In genomic region chr12:119230804-119231203, GRCh38 we compare ENCODE assay signal across 1 cellular context.
TF ChIP-seq lines count a peak whose summit lies in the region.

No MANE protein-coding gene starts in this region.

TF ChIP-seq in H1, 55 proteins besides CTCF, POLR2A, EP300 and RAD21:
- TF ChIP-seq HDAC6 (IDR thresholded peaks at IDR 0.05; ENCODE audit: low read depth, low read length) (no peak), SIRT6 (IDR thresholded peaks at IDR 0.05; ENCODE audit: low read length) (no peak), POU5F1 (IDR thresholded peaks at IDR 0.05; ENCODE audit: low read depth, low read length) (no peak), NRF1 (IDR thresholded peaks at IDR 0.05; ENCODE audit: low read depth, low read length) (no peak), SP2 (IDR thresholded peaks at IDR 0.05; ENCODE audit: low read length) (no peak), TBP (IDR thresholded peaks at IDR 0.05; ENCODE audit: low read depth, low read length) (no peak), SP1 (IDR thresholded peaks at IDR 0.05; ENCODE audit: low read depth, low read length) (no peak), KDM5A (IDR thresholded peaks at IDR 0.05; ENCODE audit: low read length) (no peak), CBX8 (IDR thresholded peaks at IDR 0.05; ENCODE audit: borderline replicate concordance, low read depth, low read length) (no peak), NANOG (IDR thresholded peaks at IDR 0.05; ENCODE audit: insufficient read depth, low read depth, low read length, poor library complexity, severe bottlenecking) (no peak), ZNF274 (IDR thresholded peaks at IDR 0.05; ENCODE audit: borderline replicate concordance, extremely low read depth, low read length) (no peak), RFX5 (IDR thresholded peaks at IDR 0.05; ENCODE audit: borderline replicate concordance, low read depth, low read length) (no peak), MAFK (IDR thresholded peaks at IDR 0.05; ENCODE audit: low read depth, low read length) (no peak), JUN (IDR thresholded peaks at IDR 0.05; ENCODE audit: low read depth, low read length) (no peak), PHF8 (conservative IDR thresholded peaks at IDR 0.05; ENCODE audit: low read depth, low read length) (no peak), HDAC2 (IDR thresholded peaks at IDR 0.05; ENCODE audit: borderline replicate concordance in 1 of 2, low read depth in 2 of 2, low read length in 2 of 2) (no peak)
- TF ChIP-seq, protein P1, sequence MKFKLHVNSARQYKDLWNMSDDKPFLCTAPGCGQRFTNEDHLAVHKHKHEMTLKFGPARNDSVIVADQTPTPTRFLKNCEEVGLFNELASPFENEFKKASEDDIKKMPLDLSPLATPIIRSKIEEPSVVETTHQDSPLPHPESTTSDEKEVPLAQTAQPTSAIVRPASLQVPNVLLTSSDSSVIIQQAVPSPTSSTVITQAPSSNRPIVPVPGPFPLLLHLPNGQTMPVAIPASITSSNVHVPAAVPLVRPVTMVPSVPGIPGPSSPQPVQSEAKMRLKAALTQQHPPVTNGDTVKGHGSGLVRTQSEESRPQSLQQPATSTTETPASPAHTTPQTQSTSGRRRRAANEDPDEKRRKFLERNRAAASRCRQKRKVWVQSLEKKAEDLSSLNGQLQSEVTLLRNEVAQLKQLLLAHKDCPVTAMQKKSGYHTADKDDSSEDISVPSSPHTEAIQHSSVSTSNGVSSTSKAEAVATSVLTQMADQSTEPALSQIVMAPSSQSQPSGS (IDR thresholded peaks at IDR 0.05; ENCODE audit: low read length) = no peak
- TF ChIP-seq, protein P2, sequence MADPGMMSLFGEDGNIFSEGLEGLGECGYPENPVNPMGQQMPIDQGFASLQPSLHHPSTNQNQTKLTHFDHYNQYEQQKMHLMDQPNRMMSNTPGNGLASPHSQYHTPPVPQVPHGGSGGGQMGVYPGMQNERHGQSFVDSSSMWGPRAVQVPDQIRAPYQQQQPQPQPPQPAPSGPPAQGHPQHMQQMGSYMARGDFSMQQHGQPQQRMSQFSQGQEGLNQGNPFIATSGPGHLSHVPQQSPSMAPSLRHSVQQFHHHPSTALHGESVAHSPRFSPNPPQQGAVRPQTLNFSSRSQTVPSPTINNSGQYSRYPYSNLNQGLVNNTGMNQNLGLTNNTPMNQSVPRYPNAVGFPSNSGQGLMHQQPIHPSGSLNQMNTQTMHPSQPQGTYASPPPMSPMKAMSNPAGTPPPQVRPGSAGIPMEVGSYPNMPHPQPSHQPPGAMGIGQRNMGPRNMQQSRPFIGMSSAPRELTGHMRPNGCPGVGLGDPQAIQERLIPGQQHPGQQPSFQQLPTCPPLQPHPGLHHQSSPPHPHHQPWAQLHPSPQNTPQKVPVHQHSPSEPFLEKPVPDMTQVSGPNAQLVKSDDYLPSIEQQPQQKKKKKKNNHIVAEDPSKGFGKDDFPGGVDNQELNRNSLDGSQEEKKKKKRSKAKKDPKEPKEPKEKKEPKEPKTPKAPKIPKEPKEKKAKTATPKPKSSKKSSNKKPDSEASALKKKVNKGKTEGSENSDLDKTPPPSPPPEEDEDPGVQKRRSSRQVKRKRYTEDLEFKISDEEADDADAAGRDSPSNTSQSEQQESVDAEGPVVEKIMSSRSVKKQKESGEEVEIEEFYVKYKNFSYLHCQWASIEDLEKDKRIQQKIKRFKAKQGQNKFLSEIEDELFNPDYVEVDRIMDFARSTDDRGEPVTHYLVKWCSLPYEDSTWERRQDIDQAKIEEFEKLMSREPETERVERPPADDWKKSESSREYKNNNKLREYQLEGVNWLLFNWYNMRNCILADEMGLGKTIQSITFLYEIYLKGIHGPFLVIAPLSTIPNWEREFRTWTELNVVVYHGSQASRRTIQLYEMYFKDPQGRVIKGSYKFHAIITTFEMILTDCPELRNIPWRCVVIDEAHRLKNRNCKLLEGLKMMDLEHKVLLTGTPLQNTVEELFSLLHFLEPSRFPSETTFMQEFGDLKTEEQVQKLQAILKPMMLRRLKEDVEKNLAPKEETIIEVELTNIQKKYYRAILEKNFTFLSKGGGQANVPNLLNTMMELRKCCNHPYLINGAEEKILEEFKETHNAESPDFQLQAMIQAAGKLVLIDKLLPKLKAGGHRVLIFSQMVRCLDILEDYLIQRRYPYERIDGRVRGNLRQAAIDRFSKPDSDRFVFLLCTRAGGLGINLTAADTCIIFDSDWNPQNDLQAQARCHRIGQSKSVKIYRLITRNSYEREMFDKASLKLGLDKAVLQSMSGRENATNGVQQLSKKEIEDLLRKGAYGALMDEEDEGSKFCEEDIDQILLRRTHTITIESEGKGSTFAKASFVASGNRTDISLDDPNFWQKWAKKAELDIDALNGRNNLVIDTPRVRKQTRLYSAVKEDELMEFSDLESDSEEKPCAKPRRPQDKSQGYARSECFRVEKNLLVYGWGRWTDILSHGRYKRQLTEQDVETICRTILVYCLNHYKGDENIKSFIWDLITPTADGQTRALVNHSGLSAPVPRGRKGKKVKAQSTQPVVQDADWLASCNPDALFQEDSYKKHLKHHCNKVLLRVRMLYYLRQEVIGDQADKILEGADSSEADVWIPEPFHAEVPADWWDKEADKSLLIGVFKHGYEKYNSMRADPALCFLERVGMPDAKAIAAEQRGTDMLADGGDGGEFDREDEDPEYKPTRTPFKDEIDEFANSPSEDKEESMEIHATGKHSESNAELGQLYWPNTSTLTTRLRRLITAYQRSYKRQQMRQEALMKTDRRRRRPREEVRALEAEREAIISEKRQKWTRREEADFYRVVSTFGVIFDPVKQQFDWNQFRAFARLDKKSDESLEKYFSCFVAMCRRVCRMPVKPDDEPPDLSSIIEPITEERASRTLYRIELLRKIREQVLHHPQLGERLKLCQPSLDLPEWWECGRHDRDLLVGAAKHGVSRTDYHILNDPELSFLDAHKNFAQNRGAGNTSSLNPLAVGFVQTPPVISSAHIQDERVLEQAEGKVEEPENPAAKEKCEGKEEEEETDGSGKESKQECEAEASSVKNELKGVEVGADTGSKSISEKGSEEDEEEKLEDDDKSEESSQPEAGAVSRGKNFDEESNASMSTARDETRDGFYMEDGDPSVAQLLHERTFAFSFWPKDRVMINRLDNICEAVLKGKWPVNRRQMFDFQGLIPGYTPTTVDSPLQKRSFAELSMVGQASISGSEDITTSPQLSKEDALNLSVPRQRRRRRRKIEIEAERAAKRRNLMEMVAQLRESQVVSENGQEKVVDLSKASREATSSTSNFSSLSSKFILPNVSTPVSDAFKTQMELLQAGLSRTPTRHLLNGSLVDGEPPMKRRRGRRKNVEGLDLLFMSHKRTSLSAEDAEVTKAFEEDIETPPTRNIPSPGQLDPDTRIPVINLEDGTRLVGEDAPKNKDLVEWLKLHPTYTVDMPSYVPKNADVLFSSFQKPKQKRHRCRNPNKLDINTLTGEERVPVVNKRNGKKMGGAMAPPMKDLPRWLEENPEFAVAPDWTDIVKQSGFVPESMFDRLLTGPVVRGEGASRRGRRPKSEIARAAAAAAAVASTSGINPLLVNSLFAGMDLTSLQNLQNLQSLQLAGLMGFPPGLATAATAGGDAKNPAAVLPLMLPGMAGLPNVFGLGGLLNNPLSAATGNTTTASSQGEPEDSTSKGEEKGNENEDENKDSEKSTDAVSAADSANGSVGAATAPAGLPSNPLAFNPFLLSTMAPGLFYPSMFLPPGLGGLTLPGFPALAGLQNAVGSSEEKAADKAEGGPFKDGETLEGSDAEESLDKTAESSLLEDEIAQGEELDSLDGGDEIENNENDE (IDR thresholded peaks at IDR 0.05; ENCODE audit: insufficient replicate concordance, low read length) = no peak
- TF ChIP-seq, protein P3, sequence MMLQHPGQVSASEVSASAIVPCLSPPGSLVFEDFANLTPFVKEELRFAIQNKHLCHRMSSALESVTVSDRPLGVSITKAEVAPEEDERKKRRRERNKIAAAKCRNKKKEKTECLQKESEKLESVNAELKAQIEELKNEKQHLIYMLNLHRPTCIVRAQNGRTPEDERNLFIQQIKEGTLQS (IDR thresholded peaks at IDR 0.05; ENCODE audit: insufficient read depth, low read depth, low read length) = no peak
